In genomic region chr2:184444217-184444616, GRCh38 we compare ENCODE assay signal across 1 cellular context.
TF ChIP-seq lines count a peak whose summit lies in the region.

No MANE protein-coding gene starts in this region.

TF ChIP-seq in GM12878, 131 proteins besides CTCF, POLR2A, EP300 and RAD21 (continued from another document):
- TF ChIP-seq BCLAF1 (IDR thresholded peaks at IDR 0.05): no peak
- TF ChIP-seq RCOR1 (conservative IDR thresholded peaks at IDR 0.05; ENCODE audit: low read depth, low read length): no peak
- peak; percentile 84 for TF ChIP-seq BCL11A (IDR thresholded peaks at IDR 0.05; ENCODE audit: low read depth, low read length)
- TF ChIP-seq YBX1 (IDR thresholded peaks at IDR 0.05): 0 out of 2 replicates have a peak, but pooled peaks have one; percentile 20
- 0 out of 2 replicates have a peak, but pooled peaks have one; percentile 43 for TF ChIP-seq GABPA (IDR thresholded peaks at IDR 0.05; ENCODE audit: low read depth)
- TF ChIP-seq PAX5 (IDR thresholded peaks at IDR 0.05; ENCODE audit: borderline replicate concordance, low read depth, low read length): no peak
